ENCODE assay signal across 19 cellular contexts in genomic region chr15:70275461-70276138, GRCh38.
"Had no signal": no experiment of that assay in that cellular context is flagged by ENCODE, and none has a peak within 500 bp of the region (broad histone marks: within the 10 kb centered on the region; RNA-seq: fewer than 3 reads in every experiment).

No MANE protein-coding gene starts in this region.

- DNase-seq: activated CD4-positive, alpha-beta memory T cell treated with anti-CD3 and anti-CD28 coated beads, Interleukin-2, amount 10 ng/mL, durations not matched to agents 7 days and 5 days; activated CD4-positive, alpha-beta T cell treated with anti-CD3 and anti-CD28 coated beads for 48 hours; activated CD4-positive, CD25-positive, alpha-beta regulatory T cell; activated naive CD4-positive, alpha-beta T cell; body of pancreas; effector CD4-positive, alpha-beta T cell; erythroblast; foreskin keratinocyte; left colon; mesenchymal stem cell; naive B cell; stimulated activated CD4-positive, alpha-beta T cell treated with anti-CD3 and anti-CD28 coated beads, Interleukin-4, amount 100 ng/mL, for 24 hours; stimulated activated naive CD4-positive, alpha-beta T cell treated with Interleukin-2 at 50 U/mL for 16 hours; T1000; thyroid gland had no signal

- H3K9me3 Mint-ChIP-seq: activated CD4-positive, alpha-beta memory T cell treated with anti-CD3 and anti-CD28 coated beads, Interleukin-2, amount 10 ng/mL, durations not matched to agents 7 days and 5 days; activated T-helper 17 cell treated with anti-CD3 and anti-CD28 coated beads, Interleukin-2, amount 50 U/mL, for 72 hours; naive B cell; T-helper 1 cell treated with Interleukin-12 subunit alpha and Interleukin-12 subunit beta and Interleukin-4 antibody, amounts not matched to agents 30 μg/mL and 1 μg/mL, for 36 hours had no signal

- H3K4me1 ChIP-seq: prostate gland had no signal

- H3K4me3 ChIP-seq: body of pancreas, cardiac muscle cell, prostate gland, thyroid gland had no signal

- H3K27me3 ChIP-seq: body of pancreas, thyroid gland had no signal

- H3K9me3 ChIP-seq: body of pancreas, prostate gland, thyroid gland had no signal

- H3K4me3 Mint-ChIP-seq: activated CD4-positive, alpha-beta memory T cell treated with anti-CD3 and anti-CD28 coated beads, Interleukin-2, amount 10 ng/mL, durations not matched to agents 7 days and 5 days; activated T-helper 17 cell treated with anti-CD3 and anti-CD28 coated beads, Interleukin-2, amount 50 U/mL, for 72 hours; T-helper 1 cell treated with Interleukin-12 subunit alpha and Interleukin-12 subunit beta and Interleukin-4 antibody, amounts not matched to agents 30 μg/mL and 1 μg/mL, for 36 hours had no signal

- ATAC-seq: activated T-helper 17 cell treated with anti-CD3 and anti-CD28 coated beads, Interleukin-2, amount 50 U/mL, for 72 hours; body of pancreas; foreskin keratinocyte; left colon had no signal

- H3K27me3 Mint-ChIP-seq: activated T-helper 17 cell treated with anti-CD3 and anti-CD28 coated beads, Interleukin-2, amount 50 U/mL, for 72 hours had no signal

- H3K4me1 Mint-ChIP-seq: activated CD4-positive, alpha-beta memory T cell treated with anti-CD3 and anti-CD28 coated beads, Interleukin-2, amount 10 ng/mL, durations not matched to agents 7 days and 5 days; activated T-helper 17 cell treated with anti-CD3 and anti-CD28 coated beads, Interleukin-2, amount 50 U/mL, for 72 hours had no signal

- H3K36me3 ChIP-seq: cardiac muscle cell, prostate gland, thyroid gland had no signal

- H3K27ac ChIP-seq: body of pancreas, cardiac muscle cell, foreskin keratinocyte, prostate gland, thyroid gland had no signal

- H3K36me3 Mint-ChIP-seq: naive B cell had no signal
